ENCODE assay signal across 9 cellular contexts in genomic region chr13:43924549-43925245, GRCh38. TPM values are rescaled to one million over a fixed set of nuclear protein-coding genes. Genes with fewer than 3 reads are reported as not detected.
A peak's percentile ranks its signal among the peaks of the same experiment; 100 is the strongest.
DNase-seq lines count a peak whose midpoint lies in the region; ATAC-seq lines count a peak whose summit lies in the region.
"Had no signal": no experiment of that assay in that cellular context is flagged by ENCODE, and none has a peak within 500 bp of the region (broad histone marks: within the 10 kb centered on the region; RNA-seq: fewer than 3 reads in every experiment).

No MANE protein-coding gene starts in this region.

- CTCF ChIA-PET in activated CD8-positive, alpha-beta T cell treated with anti-CD3 and anti-CD28 coated beads, Interleukin-2, amount 10 ng/mL, durations not matched to agents 7 days and 5 days (lab: Charles Lee): interaction anchor here (2.4 kb wide), 1 partner anchor 16 kb away, joined by 7 read pairs; no protein-coding TSS in a partner anchor

- intact Hi-C loops in left ventricle myocardium superior (cut with micrococcal nuclease): no loop called here

- H3K27ac Mint-ChIP-seq in activated CD8-positive, alpha-beta T cell treated with anti-CD3 and anti-CD28 coated beads, Interleukin-2, amount 10 ng/mL, durations not matched to agents 7 days and 5 days: no peak overlapping the region

- DNase-seq in islet precursor cell (no peak), left ventricle myocardium superior (no peak)
- DNase-seq in activated CD8-positive, alpha-beta T cell treated with anti-CD3 and anti-CD28 coated beads, Interleukin-2, amount 10 ng/mL, durations not matched to agents 7 days and 5 days: no peak
- DNase-seq in stimulated activated CD4-positive, alpha-beta T cell treated with anti-CD3 and anti-CD28 coated beads, Interleukin-4, amount 100 ng/mL, for 1 hour: no peak
- DNase-seq: DMS153, T-helper 9 cell had no signal

- no peaks in the 10 kb centered on the region for H3K36me3 Mint-ChIP-seq in activated CD8-positive, alpha-beta T cell treated with anti-CD3 and anti-CD28 coated beads, Interleukin-2, amount 10 ng/mL, durations not matched to agents 7 days and 5 days (ENCODE audit: low read depth)

- POLR2A ChIA-PET in activated CD8-positive, alpha-beta T cell treated with anti-CD3 and anti-CD28 coated beads, Interleukin-2, amount 10 ng/mL, durations not matched to agents 7 days and 5 days (lab: Charles Lee): interaction anchor here (0.6 kb wide), 1 partner anchor 627 kb away, joined by 4 read pairs; no protein-coding TSS in a partner anchor

- H3K27me3 Mint-ChIP-seq in activated CD8-positive, alpha-beta T cell treated with anti-CD3 and anti-CD28 coated beads, Interleukin-2, amount 10 ng/mL, durations not matched to agents 7 days and 5 days (ENCODE audit: low read depth): peaks cover 10% of the 10 kb centered on the region

- ATAC-seq in GM19328 (IDR thresholded peaks at IDR 0.05; ENCODE audit: unreplicated experiment) (peak; percentile 88), HG02763 (IDR thresholded peaks at IDR 0.05; ENCODE audit: unreplicated experiment) (peak; percentile 86), HG03521 (IDR thresholded peaks at IDR 0.05; ENCODE audit: unreplicated experiment) (peak; percentile 94), left ventricle myocardium superior (no peak)
- no peak for ATAC-seq in activated CD8-positive, alpha-beta T cell treated with anti-CD3 and anti-CD28 coated beads, Interleukin-2, amount 10 ng/mL, durations not matched to agents 7 days and 5 days

- no peak overlapping the region for H3K4me3 Mint-ChIP-seq in activated CD8-positive, alpha-beta T cell treated with anti-CD3 and anti-CD28 coated beads, Interleukin-2, amount 10 ng/mL, durations not matched to agents 7 days and 5 days

- no peaks in the 10 kb centered on the region for H3K4me1 Mint-ChIP-seq in activated CD8-positive, alpha-beta T cell treated with anti-CD3 and anti-CD28 coated beads, Interleukin-2, amount 10 ng/mL, durations not matched to agents 7 days and 5 days (ENCODE audit: low read depth)

- H3K9me3 Mint-ChIP-seq in activated CD8-positive, alpha-beta T cell treated with anti-CD3 and anti-CD28 coated beads, Interleukin-2, amount 10 ng/mL, durations not matched to agents 7 days and 5 days (ENCODE audit: insufficient read depth): no peaks in the 10 kb centered on the region

RNA-seq across cellular contexts. Expression of gene LACC1, which starts 45.0 kb away (rescaled TPM):
- 3.9 TPM for total RNA-seq in left ventricle myocardium superior
- 1 to 10 TPM; 1.1 to 1.4 TPM for total RNA-seq in activated CD8-positive, alpha-beta T cell treated with anti-CD3 and anti-CD28 coated beads, Interleukin-2, amount 10 ng/mL, durations not matched to agents 7 days and 5 days

RNA-seq across cellular contexts. Expression of gene CCDC122, which starts 45.2 kb away (rescaled TPM):
- total RNA-seq in left ventricle myocardium superior: 3.6 TPM
- 1 to 10 TPM in 1 of 2 experiments, under 1 TPM in 1; 0.68 to 1.3 TPM for total RNA-seq in activated CD8-positive, alpha-beta T cell treated with anti-CD3 and anti-CD28 coated beads, Interleukin-2, amount 10 ng/mL, durations not matched to agents 7 days and 5 days

Comparison
In these comparisons a context has a peak if more than half of its experiments do, and no peak if none do; other contexts are left out.
1. ATAC-seq: peak in GM19328 (single experiment), HG02763 (single experiment) and HG03521 (single experiment); none in left ventricle myocardium superior (single experiment) and activated CD8-positive, alpha-beta T cell treated with anti-CD3 and anti-CD28 coated beads, Interleukin-2, amount 10 ng/mL, durations not matched to agents 7 days and 5 days (single experiment).